In genomic region chr1:151837841-151838490, GRCh38 we compare ENCODE assay signal across 9 cellular contexts. TPM values are rescaled to one million over a fixed set of nuclear protein-coding genes. Genes with fewer than 3 reads are reported as not detected.
A peak's percentile ranks its signal among the peaks of the same experiment; 100 is the strongest.
DNase-seq lines count a peak whose midpoint lies in the region; ATAC-seq, FAIRE-seq and TF ChIP-seq lines count a peak whose summit lies in the region.
"Had no signal": no experiment of that assay in that cellular context is flagged by ENCODE, and none has a peak within 500 bp of the region (broad histone marks: within the 10 kb centered on the region; RNA-seq: fewer than 3 reads in every experiment).

No MANE protein-coding gene starts in this region.

- H3K27me3 ChIP-seq in keratinocyte (ENCODE audit: control insufficient read depth, extremely low read depth, insufficient read depth, low read length) (no peaks in the 10 kb centered on the region), BE2C (no peaks in the 10 kb centered on the region)

- H3K27ac Mint-ChIP-seq in activated CD4-positive, alpha-beta T cell treated with anti-CD3 and anti-CD28 coated beads for 36 hours = peak overlapping the region; percentile 89
- H3K27ac Mint-ChIP-seq in activated naive CD8-positive, alpha-beta T cell treated with anti-CD3 and anti-CD28 coated beads, Interleukin-2, amount 50 U/mL, for 24 hours = peak overlapping the region; percentile 89

- H3K4me1 Mint-ChIP-seq in activated CD4-positive, alpha-beta T cell treated with anti-CD3 and anti-CD28 coated beads for 36 hours = peaks cover 54% of the 10 kb centered on the region
- H3K4me1 Mint-ChIP-seq in activated naive CD8-positive, alpha-beta T cell treated with anti-CD3 and anti-CD28 coated beads, Interleukin-2, amount 50 U/mL, for 24 hours = peaks cover 66% of the 10 kb centered on the region

- peaks cover 31% of the 10 kb centered on the region for H3K4me1 ChIP-seq in keratinocyte (ENCODE audit: control insufficient read depth, extremely low read depth, insufficient read depth, low read length)
- peaks cover 11% of the 10 kb centered on the region for H3K4me1 ChIP-seq in BE2C

- H3K4me3 ChIP-seq in keratinocyte (ENCODE audit: control insufficient read depth in 2 of 3, extremely low read depth in 1 of 3, insufficient read depth in 2 of 3, low read depth in 1 of 3, low read length in 3 of 3) = no peak overlapping the region
- no peak overlapping the region for H3K4me3 ChIP-seq in BE2C (ENCODE audit: low read depth, low read length)
- H3K4me3 ChIP-seq: A549 had no signal

- H3K9me1 ChIP-seq in keratinocyte (ENCODE audit: control insufficient read depth, extremely low read depth, insufficient read depth, low read length) = peaks cover 2% of the 10 kb centered on the region

- peak; percentile 5 for ATAC-seq in activated CD4-positive, alpha-beta T cell treated with anti-CD3 and anti-CD28 coated beads for 36 hours
- no peak for ATAC-seq in activated naive CD8-positive, alpha-beta T cell treated with anti-CD3 and anti-CD28 coated beads, Interleukin-2, amount 50 U/mL, for 24 hours
- ATAC-seq in GM19328 (IDR thresholded peaks at IDR 0.05; ENCODE audit: unreplicated experiment) = no peak

- H3K36me3 ChIP-seq in keratinocyte (ENCODE audit: control insufficient read depth in 2 of 2, extremely low read depth in 1 of 2, insufficient read depth in 2 of 2, low read length in 2 of 2) (no peaks in the 10 kb centered on the region), BE2C (no peaks in the 10 kb centered on the region)

- H3K9ac ChIP-seq in keratinocyte (ENCODE audit: control insufficient read depth, extremely low read depth, insufficient read depth, low read length) = no peak overlapping the region

- no peak for FAIRE-seq in keratinocyte (lab: Jason Lieb, UNC)
- FAIRE-seq: A549 had no signal

- H2AFZ ChIP-seq in keratinocyte (ENCODE audit: control insufficient read depth, low read length) = no peak overlapping the region

- H3K4me2 ChIP-seq in keratinocyte (ENCODE audit: control insufficient read depth, extremely low read depth, insufficient read depth, low read depth, low read length) = no peak overlapping the region
- H3K4me2 ChIP-seq: A549 had no signal

- no peaks in the 10 kb centered on the region for H3K27me3 Mint-ChIP-seq in activated CD4-positive, alpha-beta T cell treated with anti-CD3 and anti-CD28 coated beads for 36 hours
- H3K27me3 Mint-ChIP-seq in activated naive CD8-positive, alpha-beta T cell treated with anti-CD3 and anti-CD28 coated beads, Interleukin-2, amount 50 U/mL, for 24 hours = peaks cover 1% of the 10 kb centered on the region

- POLR2A ChIA-PET in activated CD4-positive, alpha-beta T cell treated with anti-CD3 and anti-CD28 coated beads for 36 hours (lab: Charles Lee) = no interaction called here

- H3K79me2 ChIP-seq in keratinocyte (ENCODE audit: control insufficient read depth, insufficient read depth, low read length) = no peaks in the 10 kb centered on the region

- H3K27ac ChIP-seq in keratinocyte (ENCODE audit: control insufficient read depth, insufficient read depth, low read length) = peak overlapping the region; percentile 70
- H3K27ac ChIP-seq: A549 had no signal

- no peak for TF ChIP-seq CTCF in keratinocyte (optimal IDR thresholded peaks at IDR 0.05 in 1 of 3, IDR thresholded peaks at IDR 0.05 in 1 of 3, conservative IDR thresholded peaks at IDR 0.05 in 1 of 3; ENCODE audit: extremely low read depth in 1 of 3, insufficient read depth in 2 of 3, low read length in 3 of 3)
- no peak for TF ChIP-seq CTCF in BE2C (IDR thresholded peaks at IDR 0.05; ENCODE audit: low read depth, low read length)

- H4K20me1 ChIP-seq in keratinocyte (ENCODE audit: control insufficient read depth, extremely low read depth, insufficient read depth, low read length) = no peaks in the 10 kb centered on the region

- CTCF ChIA-PET in activated CD4-positive, alpha-beta T cell treated with anti-CD3 and anti-CD28 coated beads for 36 hours (lab: Charles Lee) = interaction anchor here (1.0 to 4.7 kb wide), 5 partner anchors 8 to 224 kb away, joined by 3 to 19 read pairs (median 7); no protein-coding TSS in a partner anchor

- peak; percentile 72 for DNase-seq in activated CD4-positive, alpha-beta T cell treated with anti-CD3 and anti-CD28 coated beads for 36 hours
- no peak for DNase-seq in activated CD4-positive, alpha-beta T cell treated with anti-CD3 and anti-CD28 coated beads, Interleukin-2, amount 50 U/mL, for 4 hours
- DNase-seq in activated naive CD8-positive, alpha-beta T cell treated with anti-CD3 and anti-CD28 coated beads, Interleukin-2, amount 50 U/mL, for 24 hours = no peak
- no peak for DNase-seq in keratinocyte (ENCODE audit: low read depth, low spot score)
- peak; percentile 51 for DNase-seq in stimulated activated naive CD4-positive, alpha-beta T cell treated with Interleukin-2 at 50 U/mL for 16 hours (lab: John Stamatoyannopoulos, UW)
- DNase-seq in BE2C = no peak
- no peak for DNase-seq in NCI-H2107 (lab: John Stamatoyannopoulos, UW)

- dilution Hi-C loops in keratinocyte (cut with MboI; ENCODE audit: extremely low pct_ligation_motif_present, low sequenced_read_pairs) = no loop called here

- no peaks in the 10 kb centered on the region for H3K9me3 Mint-ChIP-seq in activated CD4-positive, alpha-beta T cell treated with anti-CD3 and anti-CD28 coated beads for 36 hours (ENCODE audit: low read depth)
- no peaks in the 10 kb centered on the region for H3K9me3 Mint-ChIP-seq in activated naive CD8-positive, alpha-beta T cell treated with anti-CD3 and anti-CD28 coated beads, Interleukin-2, amount 50 U/mL, for 24 hours

- peaks cover 9% of the 10 kb centered on the region for H3K36me3 Mint-ChIP-seq in activated CD4-positive, alpha-beta T cell treated with anti-CD3 and anti-CD28 coated beads for 36 hours (ENCODE audit: low read depth)
- H3K36me3 Mint-ChIP-seq in activated naive CD8-positive, alpha-beta T cell treated with anti-CD3 and anti-CD28 coated beads, Interleukin-2, amount 50 U/mL, for 24 hours (ENCODE audit: low read depth) = peaks cover 16% of the 10 kb centered on the region

- no peaks in the 10 kb centered on the region for H3K9me3 ChIP-seq in keratinocyte (ENCODE audit: control insufficient read depth, low read depth, low read length)
- no peaks in the 10 kb centered on the region for H3K9me3 ChIP-seq in BE2C
- H3K9me3 ChIP-seq: A549 had no signal

- intact Hi-C loops in activated CD4-positive, alpha-beta T cell treated with anti-CD3 and anti-CD28 coated beads for 36 hours (cut with DNase I, micrococcal nuclease) = loop anchor here (2.0 to 5.0 kb wide), 11 partner anchors 71 to 511 kb away; partner anchors contain the start of genes MRPL9 (in 1 of the 2), PI4KB (in 1 of the 2), POGZ (in 1 of the 2) and RFX5 (in 1 of the 2)

- H3K4me3 Mint-ChIP-seq in activated CD4-positive, alpha-beta T cell treated with anti-CD3 and anti-CD28 coated beads for 36 hours = peak overlapping the region; percentile 72
- H3K4me3 Mint-ChIP-seq in activated naive CD8-positive, alpha-beta T cell treated with anti-CD3 and anti-CD28 coated beads, Interleukin-2, amount 50 U/mL, for 24 hours = peak overlapping the region; percentile 79

RNA-seq across cellular contexts. Expression of gene C2CD4D, which starts 1.7 kb away (rescaled TPM):
- total RNA-seq in activated CD4-positive, alpha-beta T cell treated with anti-CD3 and anti-CD28 coated beads for 36 hours = 1 to 10 TPM; 2.1 to 2.4 TPM
- polyA plus RNA-seq in keratinocyte = 0.05 to 0.08 TPM (median 0.05 TPM) in 3 replicates
- polyA plus RNA-seq in keratinocyte (2011; ENCODE audit: low read depth) = not detected
- polyA plus RNA-seq in keratinocyte (2011; cell fraction: cytosol; rRNA removed) = 0.05 TPM in 1 of 2 replicates, not detected in the other
- polyA plus RNA-seq in keratinocyte (2011; cell fraction: nucleus; rRNA removed) = 0.08 and 0.09 TPM in 2 replicates
- 0.17 and 0.27 TPM in 2 replicates for polyA plus RNA-seq in keratinocyte (2012; ENCODE audit: low replicate concordance)
- polyA minus RNA-seq in keratinocyte = not detected in 3 replicates
- not detected for polyA minus RNA-seq in keratinocyte (2011; cell fraction: cytosol; rRNA and poly(A)+ RNA removed)
- polyA minus RNA-seq in keratinocyte (2011; cell fraction: nucleus; rRNA and poly(A)+ RNA removed) = not detected in 2 replicates
- not detected for polyA plus RNA-seq in BE2C (2012; ENCODE audit: insufficient read depth, insufficient read length, low read depth)
- polyA plus RNA-seq: A549 had no signal

RNA-seq across cellular contexts. Expression of gene RORC, which starts 6.4 kb away (rescaled TPM):
- 1 to 10 TPM; 3.8 to 3.9 TPM for total RNA-seq in activated CD4-positive, alpha-beta T cell treated with anti-CD3 and anti-CD28 coated beads for 36 hours
- 0.05 to 0.13 TPM (median 0.12 TPM) in 3 replicates for polyA plus RNA-seq in keratinocyte
- polyA plus RNA-seq in keratinocyte (2011; ENCODE audit: low read depth) = 0.77 TPM
- 0.07 and 0.16 TPM in 2 replicates for polyA plus RNA-seq in keratinocyte (2011; cell fraction: cytosol; rRNA removed)
- 0.17 and 0.22 TPM in 2 replicates for polyA plus RNA-seq in keratinocyte (2011; cell fraction: nucleus; rRNA removed)
- 2.3 TPM in 1 of 2 replicates, not detected in the other for polyA plus RNA-seq in keratinocyte (2012; ENCODE audit: low replicate concordance)
- polyA minus RNA-seq in keratinocyte = 0.10 to 0.98 TPM (median 0.10 TPM) in 3 replicates
- 0.96 TPM for polyA minus RNA-seq in keratinocyte (2011; cell fraction: cytosol; rRNA and poly(A)+ RNA removed)
- 0.54 TPM in 1 of 2 replicates, not detected in the other for polyA minus RNA-seq in keratinocyte (2011; cell fraction: nucleus; rRNA and poly(A)+ RNA removed)
- 2.6 TPM for polyA plus RNA-seq in BE2C (2012; ENCODE audit: insufficient read depth, insufficient read length, low read depth)

RNA-seq across cellular contexts. Expression of gene THEM5, which starts 15.5 kb away (rescaled TPM):
- total RNA-seq in activated CD4-positive, alpha-beta T cell treated with anti-CD3 and anti-CD28 coated beads for 36 hours = not detected
- polyA plus RNA-seq in keratinocyte = 0.18 to 0.61 TPM (median 0.19 TPM) in 3 replicates
- 6.4 TPM for polyA plus RNA-seq in keratinocyte (2011; ENCODE audit: low read depth)
- polyA plus RNA-seq in keratinocyte (2011; cell fraction: cytosol; rRNA removed) = 0.10 TPM in 1 of 2 replicates, not detected in the other
- 0.33 TPM in 1 of 2 replicates, not detected in the other for polyA plus RNA-seq in keratinocyte (2011; cell fraction: nucleus; rRNA removed)
- polyA plus RNA-seq in keratinocyte (2012; ENCODE audit: low replicate concordance) = 11.5 TPM in 1 of 2 replicates, not detected in the other
- 0.20 to 1.0 TPM (median 0.46 TPM) in 3 replicates for polyA minus RNA-seq in keratinocyte
- polyA minus RNA-seq in keratinocyte (2011; cell fraction: cytosol; rRNA and poly(A)+ RNA removed) = not detected
- polyA minus RNA-seq in keratinocyte (2011; cell fraction: nucleus; rRNA and poly(A)+ RNA removed) = not detected in 2 replicates
- not detected for polyA plus RNA-seq in BE2C (2012; ENCODE audit: insufficient read depth, insufficient read length, low read depth)
- polyA plus RNA-seq: A549 had no signal

RNA-seq across cellular contexts. Expression of gene LINGO4, which starts 32.7 kb away (rescaled TPM):
- under 1 TPM; 0.09 to 0.18 TPM for total RNA-seq in activated CD4-positive, alpha-beta T cell treated with anti-CD3 and anti-CD28 coated beads for 36 hours
- polyA plus RNA-seq in keratinocyte = not detected in 3 replicates
- polyA plus RNA-seq in keratinocyte (2011; ENCODE audit: low read depth) = not detected
- not detected in 2 replicates for polyA plus RNA-seq in keratinocyte (2011; cell fraction: cytosol; rRNA removed)
- polyA plus RNA-seq in keratinocyte (2011; cell fraction: nucleus; rRNA removed) = 0.04 TPM in 1 of 2 replicates, not detected in the other
- polyA plus RNA-seq in keratinocyte (2012; ENCODE audit: low replicate concordance) = not detected in 2 replicates
- not detected in 3 replicates for polyA minus RNA-seq in keratinocyte
- not detected for polyA minus RNA-seq in keratinocyte (2011; cell fraction: cytosol; rRNA and poly(A)+ RNA removed)
- not detected in 2 replicates for polyA minus RNA-seq in keratinocyte (2011; cell fraction: nucleus; rRNA and poly(A)+ RNA removed)
- polyA plus RNA-seq in BE2C (2012; ENCODE audit: insufficient read depth, insufficient read length, low read depth) = 19.3 TPM
- polyA plus RNA-seq: A549 had no signal

RNA-seq across cellular contexts. Expression of gene TDRKH, which starts 47.7 kb away (rescaled TPM):
- total RNA-seq in activated CD4-positive, alpha-beta T cell treated with anti-CD3 and anti-CD28 coated beads for 36 hours = 10 to 100 TPM; 18.4 to 19.9 TPM
- 7.1 to 10.4 TPM (median 9.7 TPM) in 3 replicates for polyA plus RNA-seq in keratinocyte
- 14.3 TPM for polyA plus RNA-seq in keratinocyte (2011; ENCODE audit: low read depth)
- polyA plus RNA-seq in keratinocyte (2011; cell fraction: cytosol; rRNA removed) = 6.2 and 8.2 TPM in 2 replicates
- polyA plus RNA-seq in keratinocyte (2011; cell fraction: nucleus; rRNA removed) = 10.4 and 10.5 TPM in 2 replicates
- 5.6 and 9.6 TPM in 2 replicates for polyA plus RNA-seq in keratinocyte (2012; ENCODE audit: low replicate concordance)
- polyA minus RNA-seq in keratinocyte = 5.0 to 9.3 TPM (median 6.6 TPM) in 3 replicates
- 2.3 TPM for polyA minus RNA-seq in keratinocyte (2011; cell fraction: cytosol; rRNA and poly(A)+ RNA removed)
- 4.3 and 6.1 TPM in 2 replicates for polyA minus RNA-seq in keratinocyte (2011; cell fraction: nucleus; rRNA and poly(A)+ RNA removed)
- 34.2 TPM for polyA plus RNA-seq in BE2C (2012; ENCODE audit: insufficient read depth, insufficient read length, low read depth)

Comparison
In these comparisons a context has a peak if more than half of its experiments do, and no peak if none do; other contexts are left out.
1. DNase-seq: peak in activated CD4-positive, alpha-beta T cell treated with anti-CD3 and anti-CD28 coated beads for 36 hours (single experiment) and stimulated activated naive CD4-positive, alpha-beta T cell treated with Interleukin-2 at 50 U/mL for 16 hours (single experiment); none in activated CD4-positive, alpha-beta T cell treated with anti-CD3 and anti-CD28 coated beads, Interleukin-2, amount 50 U/mL, for 4 hours (0 of 2), activated naive CD8-positive, alpha-beta T cell treated with anti-CD3 and anti-CD28 coated beads, Interleukin-2, amount 50 U/mL, for 24 hours (single experiment), keratinocyte (single experiment), BE2C (single experiment) and NCI-H2107 (single experiment).